In genomic region chr21:36306872-36307534, GRCh38 we compare ENCODE assay signal across 18 cellular contexts.
"Had no signal": no experiment of that assay in that cellular context is flagged by ENCODE, and none has a peak within 500 bp of the region (broad histone marks: within the 10 kb centered on the region; RNA-seq: fewer than 3 reads in every experiment).

No MANE protein-coding gene starts in this region.

- H3K4me1 ChIP-seq: psoas muscle, sigmoid colon, testis, tibial artery, upper lobe of right lung, uterus had no signal

- H3K9me3 ChIP-seq: testis, upper lobe of right lung had no signal

- DNase-seq: cortex of kidney; effector memory CD8-positive, alpha-beta T cell; hypothalamus; natural killer cell; occipital lobe; ovary; psoas muscle; right cardiac atrium; sigmoid colon; stimulated activated CD4-positive, alpha-beta T cell treated with anti-CD3 and anti-CD28 coated beads, Interleukin-4, amount 100 ng/mL, for 4 hours; stimulated activated naive CD8-positive, alpha-beta T cell treated with anti-CD3 and anti-CD28 coated beads, Interleukin-15, Interleukin-2, amounts not matched to agents 100 U/mL and 50 U/mL, for 24 hours; substantia nigra; testis; tibial artery; upper lobe of right lung; uterus had no signal

- H3K36me3 ChIP-seq: ovary, sigmoid colon, tibial artery, upper lobe of right lung, uterus had no signal

- H3K4me3 ChIP-seq: lung, ovary, psoas muscle, sigmoid colon, testis, tibial artery, upper lobe of right lung, uterus had no signal

- H3K27ac ChIP-seq: ovary, psoas muscle, sigmoid colon, testis, tibial artery, upper lobe of right lung, uterus had no signal

- H3K27me3 ChIP-seq: ovary, sigmoid colon, testis, tibial artery, upper lobe of right lung, uterus had no signal

- ATAC-seq: effector memory CD8-positive, alpha-beta T cell; natural killer cell; psoas muscle; right cardiac atrium; stimulated activated memory B cell treated with anti-CD40 and anti-IgM and Interleukin-4, amounts not matched to agents 10 μg/mL and 1 μg/mL and 100 μg/mL, for 72 hours; stimulated activated naive CD8-positive, alpha-beta T cell treated with anti-CD3 and anti-CD28 coated beads, Interleukin-15, Interleukin-2, amounts not matched to agents 100 U/mL and 50 U/mL, for 24 hours; upper lobe of right lung had no signal
